1 cellular context compared by ENCODE assay signal in the genomic region with DNA sequence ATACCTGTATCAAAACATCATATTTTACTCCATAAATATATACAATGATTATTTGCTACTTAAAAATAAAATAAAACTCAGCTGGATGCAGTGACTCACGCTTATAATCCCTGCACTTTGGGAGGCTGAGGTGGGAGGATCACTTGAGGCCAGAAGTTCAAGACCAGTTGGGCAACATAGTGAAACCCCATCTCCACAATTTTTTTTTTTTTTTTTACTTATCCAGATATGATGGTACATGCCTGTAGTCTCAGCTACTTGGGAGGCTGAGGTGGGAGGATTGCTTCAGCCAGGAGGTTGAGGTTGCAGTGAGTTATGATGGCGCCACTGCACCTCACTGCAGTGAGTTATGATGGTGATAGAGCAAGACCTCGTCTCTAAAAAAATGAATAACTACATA.
TF ChIP-seq lines count a peak whose summit lies in the region.

No MANE protein-coding gene starts in this region.

TF ChIP-seq in A549, 52 proteins besides CTCF, POLR2A, EP300 and RAD21:
- TF ChIP-seq FOSL2 (IDR thresholded peaks at IDR 0.05) (no peak), FOSL2 (CRISPR knock-in tag; IDR thresholded peaks at IDR 0.05) (0 out of 2 replicates have a peak, but pooled peaks have one; percentile 5), KDM1A (IDR thresholded peaks at IDR 0.05; ENCODE audit: low read depth) (no peak), MYC (IDR thresholded peaks at IDR 0.05; ENCODE audit: borderline replicate concordance, low read length) (no peak), SREBF2 (IDR thresholded peaks at IDR 0.05) (no peak), ESRRA (IDR thresholded peaks at IDR 0.05; ENCODE audit: borderline replicate concordance, low read length) (no peak), MAZ (IDR thresholded peaks at IDR 0.05; ENCODE audit: borderline replicate concordance, low read depth, low read length) (no peak), ZNF302 (CRISPR knock-in tag; IDR thresholded peaks at IDR 0.05) (no peak)
- TF ChIP-seq, protein P1, sequence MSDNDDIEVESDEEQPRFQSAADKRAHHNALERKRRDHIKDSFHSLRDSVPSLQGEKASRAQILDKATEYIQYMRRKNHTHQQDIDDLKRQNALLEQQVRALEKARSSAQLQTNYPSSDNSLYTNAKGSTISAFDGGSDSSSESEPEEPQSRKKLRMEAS (IDR thresholded peaks at IDR 0.05): no peak
